ENCODE assay signal across 32 cellular contexts in genomic region chr20:7974785-7975435, GRCh38. TPM values are rescaled to one million over a fixed set of nuclear protein-coding genes. Genes with fewer than 3 reads are reported as not detected.
"Had no signal": no experiment of that assay in that cellular context is flagged by ENCODE, and none has a peak within 500 bp of the region (broad histone marks: within the 10 kb centered on the region; RNA-seq: fewer than 3 reads in every experiment).

No MANE protein-coding gene starts in this region.

- ATAC-seq: left colon; natural killer cell; stimulated activated effector memory CD8-positive, alpha-beta T cell treated with anti-CD3 and anti-CD28 coated beads, Interleukin-12 subunit alpha, Interleukin-12 subunit beta, amount 100 ng/mL, for 72 hours; upper lobe of right lung had no signal

- H3K9me3 Mint-ChIP-seq: immature natural killer cell; naive B cell; natural killer cell; stimulated activated effector memory CD8-positive, alpha-beta T cell treated with anti-CD3 and anti-CD28 coated beads, Interleukin-12 subunit alpha, Interleukin-12 subunit beta, amount 100 ng/mL, for 72 hours; stimulated activated naive CD8-positive, alpha-beta T cell treated with anti-CD3 and anti-CD28 coated beads, Interleukin-15, Interleukin-2, amounts not matched to agents 100 ng/mL and 50 ng/mL, for 24 hours had no signal

- FAIRE-seq: islet of Langerhans, kidney, small intestine, urothelium cell line had no signal

- H3K27ac Mint-ChIP-seq: mesothelial cell of epicardium; natural killer cell; progenitor cell of endocrine pancreas; stimulated activated effector memory CD8-positive, alpha-beta T cell treated with anti-CD3 and anti-CD28 coated beads, Interleukin-12 subunit alpha, Interleukin-12 subunit beta, amount 100 ng/mL, for 72 hours; stimulated activated naive CD8-positive, alpha-beta T cell treated with anti-CD3 and anti-CD28 coated beads, Interleukin-15, Interleukin-2, amounts not matched to agents 100 ng/mL and 50 ng/mL, for 24 hours had no signal

- H3K36me3 Mint-ChIP-seq: natural killer cell had no signal

- H3K9me3 ChIP-seq: left ventricle myocardium inferior, ovary, right atrium auricular region, sigmoid colon, spleen, suprapubic skin, thoracic aorta, tibial artery, upper lobe of right lung had no signal

- H3K27me3 ChIP-seq: ovary, right atrium auricular region, sigmoid colon, spleen, suprapubic skin, tibial artery, upper lobe of right lung had no signal

- H3K4me3 Mint-ChIP-seq: immature natural killer cell; mesothelial cell of epicardium; naive B cell; natural killer cell; stimulated activated effector memory CD8-positive, alpha-beta T cell treated with anti-CD3 and anti-CD28 coated beads, Interleukin-12 subunit alpha, Interleukin-12 subunit beta, amount 100 ng/mL, for 72 hours; stimulated activated naive CD8-positive, alpha-beta T cell treated with anti-CD3 and anti-CD28 coated beads, Interleukin-15, Interleukin-2, amounts not matched to agents 100 ng/mL and 50 ng/mL, for 24 hours had no signal

- H3K4me1 ChIP-seq: left ventricle myocardium inferior, right atrium auricular region, sigmoid colon, spleen, suprapubic skin, tibial artery, upper lobe of right lung had no signal

- DNase-seq: hypothalamus; immature natural killer cell; kidney; left colon; left ventricle myocardium inferior; mesendoderm; naive B cell; natural killer cell; ovary; sigmoid colon; small intestine; spleen; stimulated activated CD4-positive, alpha-beta T cell treated with anti-CD3 and anti-CD28 coated beads, Interleukin-4, amount 100 ng/mL, for 24 hours; stimulated activated naive CD4-positive, alpha-beta T cell; tibial artery; trophoblast cell; upper lobe of right lung had no signal

- H3K4me1 Mint-ChIP-seq: immature natural killer cell; naive B cell; natural killer cell; stimulated activated effector memory CD8-positive, alpha-beta T cell treated with anti-CD3 and anti-CD28 coated beads, Interleukin-12 subunit alpha, Interleukin-12 subunit beta, amount 100 ng/mL, for 72 hours had no signal

- H3K36me3 ChIP-seq: ovary, right atrium auricular region, suprapubic skin, thoracic aorta had no signal

- H3K27ac ChIP-seq: left ventricle myocardium inferior, ovary, right atrium auricular region, sigmoid colon, spleen, suprapubic skin, thoracic aorta, tibial artery, upper lobe of right lung had no signal

- H3K27me3 Mint-ChIP-seq: naive B cell; progenitor cell of endocrine pancreas; stimulated activated naive CD8-positive, alpha-beta T cell treated with anti-CD3 and anti-CD28 coated beads, Interleukin-15, Interleukin-2, amounts not matched to agents 100 ng/mL and 50 ng/mL, for 24 hours had no signal

- H3K4me3 ChIP-seq: left ventricle myocardium inferior, lung, ovary, right atrium auricular region, sigmoid colon, spleen, suprapubic skin, thoracic aorta, tibial artery, upper lobe of right lung had no signal

RNA-seq across cellular contexts. Expression of gene HAO1, which starts 34.7 kb away (rescaled TPM):
- total RNA-seq: kidney, left colon, left ventricle myocardium inferior, lower leg skin, lung, mesothelial cell of epicardium, mononuclear cell, natural killer cell, omental fat pad, ovary, progenitor cell of endocrine pancreas, right atrium auricular region, sigmoid colon, spleen, subcutaneous adipose tissue, thoracic aorta, upper lobe of right lung had no signal
- polyA plus RNA-seq: immature natural killer cell, lung, neural cell, ovary, sigmoid colon, spleen had no signal
